16 cellular contexts compared by ENCODE assay signal in genomic region chr14:22508662-22509035, GRCh38.
DNase-seq lines count a peak whose midpoint lies in the region; ATAC-seq and TF ChIP-seq lines count a peak whose summit lies in the region.
"Had no signal": no experiment of that assay in that cellular context is flagged by ENCODE, and none has a peak within 500 bp of the region (broad histone marks: within the 10 kb centered on the region; RNA-seq: fewer than 3 reads in every experiment).

No MANE protein-coding gene starts in this region.

- no peak for TF ChIP-seq POLR2A in gastrocnemius medialis (IDR thresholded peaks at IDR 0.05)
- TF ChIP-seq POLR2A in stomach (IDR thresholded peaks at IDR 0.05), result no peak

- TF ChIP-seq CTCF in DOHH2 (IDR thresholded peaks at IDR 0.05; ENCODE audit: low read depth, low read length, poor library complexity, severe bottlenecking) (no peak), gastrocnemius medialis (IDR thresholded peaks at IDR 0.05 in 4 of 5, conservative IDR thresholded peaks at IDR 0.05 in 1 of 5) (no peak), stomach (IDR thresholded peaks at IDR 0.05) (no peak)

- H3K36me3 Mint-ChIP-seq in T-helper 1 cell treated with Interleukin-12 subunit alpha and Interleukin-12 subunit beta and Interleukin-4 antibody, amounts not matched to agents 30 μg/mL and 1 μg/mL, for 36 hours (ENCODE audit: low read depth), result peaks cover 86% of the 10 kb centered on the region
- H3K36me3 Mint-ChIP-seq in activated CD4-positive, alpha-beta memory T cell treated with anti-CD3 and anti-CD28 coated beads, Interleukin-2, amount 10 ng/mL, durations not matched to agents 7 days and 5 days (ENCODE audit: low read depth), result peaks cover 96% of the 10 kb centered on the region

- 61 to 71% (median 63%) methylated on average over 4 of the region's 4 CpGs for WGBS in stomach, 5 donors

- H3K4me1 ChIP-seq in DOHH2 (ENCODE audit: control insufficient read depth, low read length), result peaks cover 96% of the 10 kb centered on the region
- peaks cover 46% of the 10 kb centered on the region for H3K4me1 ChIP-seq in mononuclear cell (ENCODE audit: insufficient read depth, low read length)
- H3K4me1 ChIP-seq in gastrocnemius medialis, result peaks cover 9 to 13% of the 10 kb centered on the region in 2 donors
- H3K4me1 ChIP-seq in stomach, result peaks cover 0 to 36% (median 28%) of the 10 kb centered on the region in 4 donors

- H3K9me3 ChIP-seq in DOHH2 (ENCODE audit: control insufficient read depth, insufficient read depth, low read length), result no peaks in the 10 kb centered on the region
- no peaks in the 10 kb centered on the region for H3K9me3 ChIP-seq in mononuclear cell (ENCODE audit: low read depth, low read length)
- H3K9me3 ChIP-seq in gastrocnemius medialis, result no peaks in the 10 kb centered on the region
- no peaks in the 10 kb centered on the region for H3K9me3 ChIP-seq in stomach
- H3K9me3 ChIP-seq: Caco-2, psoas muscle, testis had no signal

- peaks cover 73% of the 10 kb centered on the region for H3K4me1 Mint-ChIP-seq in T-helper 1 cell treated with Interleukin-12 subunit alpha and Interleukin-12 subunit beta and Interleukin-4 antibody, amounts not matched to agents 30 μg/mL and 1 μg/mL, for 36 hours (ENCODE audit: low read depth)
- peaks cover 88% of the 10 kb centered on the region for H3K4me1 Mint-ChIP-seq in activated CD4-positive, alpha-beta memory T cell treated with anti-CD3 and anti-CD28 coated beads, Interleukin-2, amount 10 ng/mL, durations not matched to agents 7 days and 5 days

- no peaks in the 10 kb centered on the region for H3K27me3 Mint-ChIP-seq in T-helper 1 cell treated with Interleukin-12 subunit alpha and Interleukin-12 subunit beta and Interleukin-4 antibody, amounts not matched to agents 30 μg/mL and 1 μg/mL, for 36 hours (ENCODE audit: low read depth)
- no peaks in the 10 kb centered on the region for H3K27me3 Mint-ChIP-seq in activated CD4-positive, alpha-beta memory T cell treated with anti-CD3 and anti-CD28 coated beads, Interleukin-2, amount 10 ng/mL, durations not matched to agents 7 days and 5 days

- H3K27ac ChIP-seq in DOHH2 (ENCODE audit: low read depth, low read length), result peak overlapping the region; percentile 98
- no peak overlapping the region for H3K27ac ChIP-seq in gastrocnemius medialis
- H3K27ac ChIP-seq in stomach, result peak overlapping the region in 1 of 5 donors; percentile 33
- H3K27ac ChIP-seq: hepatocyte, psoas muscle, testis had no signal

- no peak for ATAC-seq in gastrocnemius medialis
- ATAC-seq in HG03139 (IDR thresholded peaks at IDR 0.05; ENCODE audit: unreplicated experiment), result no peak
- ATAC-seq: psoas muscle had no signal

- POLR2A ChIA-PET in activated CD4-positive, alpha-beta memory T cell treated with anti-CD3 and anti-CD28 coated beads, Interleukin-2, amount 10 ng/mL, durations not matched to agents 7 days and 5 days (lab: Charles Lee), result interaction anchor here (0.5 to 41.9 kb wide), 13 partner anchors 3 to 650 kb away, joined by 3 to 1110 read pairs (median 4); partner anchors contain the start of gene DAD1

- intact Hi-C loops in gastrocnemius medialis (cut with DNase I; ENCODE audit: low total_unique reads) (no loop called here), stomach (cut with DNase I; ENCODE audit: low total_unique reads) (no loop called here)

- CTCF ChIA-PET in activated CD4-positive, alpha-beta memory T cell treated with anti-CD3 and anti-CD28 coated beads, Interleukin-2, amount 10 ng/mL, durations not matched to agents 7 days and 5 days (lab: Charles Lee), result interaction anchor here (1.0 to 2.6 kb wide), 6 partner anchors 9 to 62 kb away, joined by 3 to 13 read pairs (median 6); no protein-coding TSS in a partner anchor

- H3F3A ChIP-seq in DOHH2 (ENCODE audit: control insufficient read depth, insufficient read depth), result peaks cover 59% of the 10 kb centered on the region

- H3K36me3 ChIP-seq in DOHH2 (ENCODE audit: control insufficient read depth, low read length), result peaks cover 27% of the 10 kb centered on the region
- H3K36me3 ChIP-seq in gastrocnemius medialis, result no peaks in the 10 kb centered on the region
- no peaks in the 10 kb centered on the region for H3K36me3 ChIP-seq in stomach

- H3K4me2 ChIP-seq in DOHH2 (ENCODE audit: low read length), result peak overlapping the region; percentile 90
- H3K4me2 ChIP-seq: hepatocyte had no signal

- H3K27ac Mint-ChIP-seq in T-helper 1 cell treated with Interleukin-12 subunit alpha and Interleukin-12 subunit beta and Interleukin-4 antibody, amounts not matched to agents 30 μg/mL and 1 μg/mL, for 36 hours, result peak overlapping the region; percentile 93
- peak overlapping the region; percentile 90 for H3K27ac Mint-ChIP-seq in activated CD4-positive, alpha-beta memory T cell treated with anti-CD3 and anti-CD28 coated beads, Interleukin-2, amount 10 ng/mL, durations not matched to agents 7 days and 5 days

- no peaks in the 10 kb centered on the region for H4K20me1 ChIP-seq in DOHH2 (ENCODE audit: control insufficient read depth, insufficient read depth, low read depth, low read length)

- no peaks in the 10 kb centered on the region for H3K9me2 ChIP-seq in DOHH2 (replicated peaks; ENCODE audit: control insufficient read depth, low read length)

- H3K9me3 Mint-ChIP-seq in T-helper 1 cell treated with Interleukin-12 subunit alpha and Interleukin-12 subunit beta and Interleukin-4 antibody, amounts not matched to agents 30 μg/mL and 1 μg/mL, for 36 hours, result no peaks in the 10 kb centered on the region
- H3K9me3 Mint-ChIP-seq in activated CD4-positive, alpha-beta memory T cell treated with anti-CD3 and anti-CD28 coated beads, Interleukin-2, amount 10 ng/mL, durations not matched to agents 7 days and 5 days, result no peaks in the 10 kb centered on the region

- H3K79me2 ChIP-seq in DOHH2 (ENCODE audit: control insufficient read depth, low read length), result peaks cover 83% of the 10 kb centered on the region
- H3K79me2 ChIP-seq: hepatocyte had no signal

- H3K4me3 ChIP-seq in DOHH2 (ENCODE audit: low read length), result peak overlapping the region; percentile 74
- H3K4me3 ChIP-seq in mononuclear cell (ENCODE audit: low read length), result peak overlapping the region; percentile 29
- no peak overlapping the region for H3K4me3 ChIP-seq in gastrocnemius medialis
- no peak overlapping the region for H3K4me3 ChIP-seq in stomach
- H3K4me3 ChIP-seq: hepatocyte, psoas muscle, testis had no signal

- H3K4me3 Mint-ChIP-seq in T-helper 1 cell treated with Interleukin-12 subunit alpha and Interleukin-12 subunit beta and Interleukin-4 antibody, amounts not matched to agents 30 μg/mL and 1 μg/mL, for 36 hours, result peak overlapping the region; percentile 87
- peak overlapping the region; percentile 83 for H3K4me3 Mint-ChIP-seq in activated CD4-positive, alpha-beta memory T cell treated with anti-CD3 and anti-CD28 coated beads, Interleukin-2, amount 10 ng/mL, durations not matched to agents 7 days and 5 days

- no peak for TF ChIP-seq EP300 in stomach (IDR thresholded peaks at IDR 0.05)

- DNase-seq in T-helper 1 cell (no peak), gastrocnemius medialis (no peak), stomach (no peak)
- DNase-seq in activated CD4-positive, alpha-beta memory T cell treated with anti-CD3 and anti-CD28 coated beads, Interleukin-2, amount 10 ng/mL, durations not matched to agents 7 days and 5 days, result no peak
- DNase-seq: 8988T, Caco-2, kidney glomerular epithelial cell, NCI-H1436 treated with DMSO at 0.1 percent for 48 hours, NCI-H524, psoas muscle, testis had no signal

- in situ Hi-C loops in gastrocnemius medialis (cut with MboI; ENCODE audit: low sequenced_read_pairs in 4 of 4), result no loop called here

- H3K27me3 ChIP-seq in DOHH2 (ENCODE audit: control insufficient read depth, low read length), result no peaks in the 10 kb centered on the region
- no peaks in the 10 kb centered on the region for H3K27me3 ChIP-seq in mononuclear cell (ENCODE audit: insufficient read depth, low read length)
- H3K27me3 ChIP-seq in gastrocnemius medialis, result no peaks in the 10 kb centered on the region
- H3K27me3 ChIP-seq in stomach, result no peaks in the 10 kb centered on the region
- H3K27me3 ChIP-seq: hepatocyte, testis had no signal

Comparison
In these comparisons a context has a peak if more than half of its experiments do, and no peak if none do; other contexts are left out.
1. H3K4me3 ChIP-seq: peak in DOHH2 (single experiment) and mononuclear cell (single experiment); none in gastrocnemius medialis (0 of 4) and stomach (0 of 4).